Comparison of ENCODE assay signal across 2 cellular contexts in genomic region chr4:143858486-143858885, GRCh38. TPM values are rescaled to one million over a fixed set of nuclear protein-coding genes. Genes with fewer than 3 reads are reported as not detected.
"Had no signal": no experiment of that assay in that cellular context is flagged by ENCODE, and none has a peak within 500 bp of the region (broad histone marks: within the 10 kb centered on the region; RNA-seq: fewer than 3 reads in every experiment).

No MANE protein-coding gene starts in this region.

RNA-seq across cellular contexts. Expression of gene GYPE, which starts 46.9 kb away (rescaled TPM):
- total RNA-seq: HepG2, HT1080 had no signal
- polyA plus RNA-seq: HepG2 had no signal
